In the genomic region with DNA sequence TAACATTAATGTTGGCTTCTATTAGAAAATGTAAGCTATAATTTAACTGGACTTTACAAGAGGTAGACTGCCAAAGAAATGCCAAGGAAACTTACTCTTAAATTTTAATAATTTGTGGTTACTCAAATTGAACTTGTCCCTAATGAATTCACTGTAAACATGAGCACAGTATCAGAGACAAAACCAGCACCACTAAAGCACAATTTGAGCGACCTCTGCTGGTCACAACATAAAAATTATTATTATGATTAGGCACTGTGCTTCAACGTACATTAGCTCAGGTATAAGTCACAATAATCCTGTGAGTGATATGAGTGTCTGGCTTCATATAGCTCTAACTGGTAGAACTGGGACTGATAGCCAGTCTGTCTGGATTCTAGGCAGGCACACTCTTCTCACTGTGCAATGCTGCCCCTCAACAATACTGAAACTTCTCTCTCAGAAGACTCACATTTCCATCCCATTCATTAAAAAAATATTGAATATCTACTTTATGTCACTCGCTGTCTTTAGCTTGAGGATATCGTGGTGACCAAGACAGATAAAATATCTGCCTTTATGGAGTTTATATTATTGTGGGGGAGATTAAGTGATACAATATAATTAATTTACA, we compare ENCODE assay signal across 1 cellular context.
TF ChIP-seq lines count a peak whose summit lies in the region.

No MANE protein-coding gene starts in this region.

TF ChIP-seq in endothelial cell of umbilical vein, 7 proteins besides CTCF, POLR2A, EP300 and RAD21:
- TF ChIP-seq FOS (IDR thresholded peaks at IDR 0.05; ENCODE audit: borderline replicate concordance, insufficient read depth, low read length) = no peak
- no peak for TF ChIP-seq POLR2AphosphoS5 (IDR thresholded peaks at IDR 0.05; ENCODE audit: insufficient read depth, low read depth, low read length)
- TF ChIP-seq JUN (IDR thresholded peaks at IDR 0.05; ENCODE audit: borderline replicate concordance, insufficient read depth, insufficient read length, low read depth) = no peak
- TF ChIP-seq MYC (IDR thresholded peaks at IDR 0.05; ENCODE audit: low read depth, low read length) = no peak
- TF ChIP-seq, protein P1, sequence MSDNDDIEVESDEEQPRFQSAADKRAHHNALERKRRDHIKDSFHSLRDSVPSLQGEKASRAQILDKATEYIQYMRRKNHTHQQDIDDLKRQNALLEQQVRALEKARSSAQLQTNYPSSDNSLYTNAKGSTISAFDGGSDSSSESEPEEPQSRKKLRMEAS (IDR thresholded peaks at IDR 0.05; ENCODE audit: insufficient read depth, insufficient read length) = no peak
- TF ChIP-seq EZH2 (IDR thresholded peaks at IDR 0.05; ENCODE audit: borderline replicate concordance, low read depth, low read length, severe bottlenecking) = no peak
- no peak for TF ChIP-seq GATA2 (IDR thresholded peaks at IDR 0.05; ENCODE audit: insufficient read depth, insufficient read length, low read depth, low read length)
